In the genomic region with DNA sequence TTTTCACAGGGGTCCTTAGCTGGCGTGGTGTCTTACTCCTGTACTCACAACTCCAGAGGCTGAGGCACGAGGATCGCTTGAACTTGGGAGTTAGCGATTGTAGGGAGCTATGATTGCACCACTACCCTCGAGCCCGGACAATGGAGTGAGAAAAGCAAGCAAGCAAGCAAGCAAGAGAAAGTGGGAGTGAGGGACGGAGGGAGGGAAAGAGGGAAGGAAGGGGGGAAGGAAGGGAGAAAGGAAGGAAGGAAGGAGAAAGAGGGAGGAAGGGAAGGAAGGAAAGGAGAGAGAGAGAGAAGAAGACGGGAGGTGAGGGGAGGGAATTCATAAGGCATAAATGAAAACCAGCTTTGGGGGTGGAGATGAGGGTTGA, we compare ENCODE assay signal across 1 cellular context.
TF ChIP-seq lines count a peak whose summit lies in the region.

No MANE protein-coding gene starts in this region.

TF ChIP-seq in K562, 482 proteins besides CTCF, POLR2A, EP300 and RAD21 (continued from another document and continues in another):
- TF ChIP-seq, protein P1, sequence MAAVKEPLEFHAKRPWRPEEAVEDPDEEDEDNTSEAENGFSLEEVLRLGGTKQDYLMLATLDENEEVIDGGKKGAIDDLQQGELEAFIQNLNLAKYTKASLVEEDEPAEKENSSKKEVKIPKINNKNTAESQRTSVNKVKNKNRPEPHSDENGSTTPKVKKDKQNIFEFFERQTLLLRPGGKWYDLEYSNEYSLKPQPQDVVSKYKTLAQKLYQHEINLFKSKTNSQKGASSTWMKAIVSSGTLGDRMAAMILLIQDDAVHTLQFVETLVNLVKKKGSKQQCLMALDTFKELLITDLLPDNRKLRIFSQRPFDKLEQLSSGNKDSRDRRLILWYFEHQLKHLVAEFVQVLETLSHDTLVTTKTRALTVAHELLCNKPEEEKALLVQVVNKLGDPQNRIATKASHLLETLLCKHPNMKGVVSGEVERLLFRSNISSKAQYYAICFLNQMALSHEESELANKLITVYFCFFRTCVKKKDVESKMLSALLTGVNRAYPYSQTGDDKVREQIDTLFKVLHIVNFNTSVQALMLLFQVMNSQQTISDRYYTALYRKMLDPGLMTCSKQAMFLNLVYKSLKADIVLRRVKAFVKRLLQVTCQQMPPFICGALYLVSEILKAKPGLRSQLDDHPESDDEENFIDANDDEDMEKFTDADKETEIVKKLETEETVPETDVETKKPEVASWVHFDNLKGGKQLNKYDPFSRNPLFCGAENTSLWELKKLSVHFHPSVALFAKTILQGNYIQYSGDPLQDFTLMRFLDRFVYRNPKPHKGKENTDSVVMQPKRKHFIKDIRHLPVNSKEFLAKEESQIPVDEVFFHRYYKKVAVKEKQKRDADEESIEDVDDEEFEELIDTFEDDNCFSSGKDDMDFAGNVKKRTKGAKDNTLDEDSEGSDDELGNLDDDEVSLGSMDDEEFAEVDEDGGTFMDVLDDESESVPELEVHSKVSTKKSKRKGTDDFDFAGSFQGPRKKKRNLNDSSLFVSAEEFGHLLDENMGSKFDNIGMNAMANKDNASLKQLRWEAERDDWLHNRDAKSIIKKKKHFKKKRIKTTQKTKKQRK (IDR thresholded peaks at IDR 0.05; ENCODE audit: borderline replicate concordance, low read depth, low read length) = no peak
- TF ChIP-seq HDAC1 (IDR thresholded peaks at IDR 0.05) = peak in 1 of 2 experiments; percentile 96; a peak in 2 of 4 replicates
- peak; percentile 96 for TF ChIP-seq EHMT2 (IDR thresholded peaks at IDR 0.05)
- TF ChIP-seq KDM4B (IDR thresholded peaks at IDR 0.05; ENCODE audit: borderline replicate concordance in 2 of 2, low read depth in 1 of 2) = no peak
- TF ChIP-seq ZNF133 (CRISPR knock-in tag; IDR thresholded peaks at IDR 0.05) = no peak
- peak; percentile 82; the same call in 1 of the 2 replicates for TF ChIP-seq ZC3H8 (IDR thresholded peaks at IDR 0.05)
- TF ChIP-seq CEBPB (tag; IDR thresholded peaks at IDR 0.05) = peak; percentile 89
- no peak for TF ChIP-seq MED1 (CRISPR knock-in tag; IDR thresholded peaks at IDR 0.05; ENCODE audit: borderline replicate concordance)
- TF ChIP-seq ZBTB5 (IDR thresholded peaks at IDR 0.05) = peak; percentile 76
- peak; percentile 31 for TF ChIP-seq RBBP5 (IDR thresholded peaks at IDR 0.05; ENCODE audit: borderline replicate concordance, insufficient read depth, low read length, poor library complexity, severe bottlenecking)
- peak in 1 of 2 experiments; percentile 43; a peak in 2 of 4 replicates for TF ChIP-seq TRIM24 (IDR thresholded peaks at IDR 0.05)
- TF ChIP-seq TAL1 (IDR thresholded peaks at IDR 0.05) = 0 out of 2 replicates have a peak, but pooled peaks have one; percentile 15
- TF ChIP-seq EZH2 (IDR thresholded peaks at IDR 0.05; ENCODE audit: borderline replicate concordance, low read depth, low read length) = no peak
- no peak for TF ChIP-seq HMGXB4 (CRISPR knock-in tag; IDR thresholded peaks at IDR 0.05)
- TF ChIP-seq ZNF143 (CRISPR knock-in tag; IDR thresholded peaks at IDR 0.05) = no peak
- TF ChIP-seq ARHGAP35 (IDR thresholded peaks at IDR 0.05; ENCODE audit: partially characterized antibody) = peak; percentile 69
- 0 out of 2 replicates have a peak, but pooled peaks have one; percentile 27 for TF ChIP-seq EP400 (IDR thresholded peaks at IDR 0.05)
- TF ChIP-seq CCNT2 (IDR thresholded peaks at IDR 0.05; ENCODE audit: borderline replicate concordance, extremely low read depth, insufficient read length, low read depth, low read length) = no peak
- TF ChIP-seq POLR2B (IDR thresholded peaks at IDR 0.05; ENCODE audit: low read depth, partially characterized antibody) = peak; percentile 31
- no peak for TF ChIP-seq ATF1 (CRISPR knock-in tag; IDR thresholded peaks at IDR 0.05)
- TF ChIP-seq ATF1 (tag; IDR thresholded peaks at IDR 0.05) = no peak
- no peak for TF ChIP-seq HCFC1 (IDR thresholded peaks at IDR 0.05; ENCODE audit: low read depth, low read length)
- TF ChIP-seq HDGF (IDR thresholded peaks at IDR 0.05) = peak; percentile 93
- peak; percentile 71 for TF ChIP-seq PHB2 (IDR thresholded peaks at IDR 0.05; ENCODE audit: low read depth)
- TF ChIP-seq JUNB (CRISPR knock-in tag; conservative IDR thresholded peaks at IDR 0.05) = no peak
- TF ChIP-seq SMARCB1 (IDR thresholded peaks at IDR 0.05; ENCODE audit: insufficient read length, low read depth) = no peak
- no peak for TF ChIP-seq NR3C1 (CRISPR knock-in tag; IDR thresholded peaks at IDR 0.05)
- TF ChIP-seq ASH1L (IDR thresholded peaks at IDR 0.05; ENCODE audit: borderline replicate concordance, low read depth, partially characterized antibody) = peak; percentile 69
- TF ChIP-seq CHD4 (IDR thresholded peaks at IDR 0.05; ENCODE audit: insufficient read depth, insufficient replicate concordance, low read depth, low read length, poor library complexity, severe bottlenecking) = no peak
- no peak for TF ChIP-seq POLR2G (IDR thresholded peaks at IDR 0.05; ENCODE audit: low read depth, low read length)
- TF ChIP-seq ZNF551 (CRISPR knock-in tag; IDR thresholded peaks at IDR 0.05) = 0 out of 2 replicates have a peak, but pooled peaks have one; percentile 21
- TF ChIP-seq ZNF24 (IDR thresholded peaks at IDR 0.05) = no peak
- TF ChIP-seq, protein P2, sequence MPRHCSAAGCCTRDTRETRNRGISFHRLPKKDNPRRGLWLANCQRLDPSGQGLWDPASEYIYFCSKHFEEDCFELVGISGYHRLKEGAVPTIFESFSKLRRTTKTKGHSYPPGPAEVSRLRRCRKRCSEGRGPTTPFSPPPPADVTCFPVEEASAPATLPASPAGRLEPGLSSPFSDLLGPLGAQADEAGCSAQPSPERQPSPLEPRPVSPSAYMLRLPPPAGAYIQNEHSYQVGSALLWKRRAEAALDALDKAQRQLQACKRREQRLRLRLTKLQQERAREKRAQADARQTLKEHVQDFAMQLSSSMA (CRISPR knock-in tag; IDR thresholded peaks at IDR 0.05) = no peak
- TF ChIP-seq TFE3 (CRISPR knock-in tag; IDR thresholded peaks at IDR 0.05) = no peak
- TF ChIP-seq NR4A1 (CRISPR knock-in tag; IDR thresholded peaks at IDR 0.05) = no peak
- no peak for TF ChIP-seq NR4A1 (tag; IDR thresholded peaks at IDR 0.05)
- no peak for TF ChIP-seq CREM (IDR thresholded peaks at IDR 0.05; ENCODE audit: low read depth)
- peak; percentile 76 for TF ChIP-seq SMARCA4 (IDR thresholded peaks at IDR 0.05)
- TF ChIP-seq, protein P3, sequence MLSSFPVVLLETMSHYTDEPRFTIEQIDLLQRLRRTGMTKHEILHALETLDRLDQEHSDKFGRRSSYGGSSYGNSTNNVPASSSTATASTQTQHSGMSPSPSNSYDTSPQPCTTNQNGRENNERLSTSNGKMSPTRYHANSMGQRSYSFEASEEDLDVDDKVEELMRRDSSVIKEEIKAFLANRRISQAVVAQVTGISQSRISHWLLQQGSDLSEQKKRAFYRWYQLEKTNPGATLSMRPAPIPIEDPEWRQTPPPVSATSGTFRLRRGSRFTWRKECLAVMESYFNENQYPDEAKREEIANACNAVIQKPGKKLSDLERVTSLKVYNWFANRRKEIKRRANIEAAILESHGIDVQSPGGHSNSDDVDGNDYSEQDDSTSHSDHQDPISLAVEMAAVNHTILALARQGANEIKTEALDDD (IDR thresholded peaks at IDR 0.05) = no peak
- no peak for TF ChIP-seq KLF13 (tag; IDR thresholded peaks at IDR 0.05; ENCODE audit: borderline replicate concordance, low read depth)
- TF ChIP-seq NBN (IDR thresholded peaks at IDR 0.05; ENCODE audit: low read depth) = peak; percentile 96
- TF ChIP-seq HOMEZ (CRISPR knock-in tag; IDR thresholded peaks at IDR 0.05) = no peak
- TF ChIP-seq TAF15 (IDR thresholded peaks at IDR 0.05; ENCODE audit: low read depth, low read length) = no peak
- no peak for TF ChIP-seq KDM2B (CRISPR knock-in tag; IDR thresholded peaks at IDR 0.05)
- TF ChIP-seq ZBTB12 (CRISPR knock-in tag; IDR thresholded peaks at IDR 0.05) = no peak
- TF ChIP-seq NCOA2 (IDR thresholded peaks at IDR 0.05; ENCODE audit: partially characterized antibody in 2 of 2) = no peak
- TF ChIP-seq RBM22 (IDR thresholded peaks at IDR 0.05; ENCODE audit: low read depth, low read length, poor library complexity, severe bottlenecking) = no peak
- TF ChIP-seq, protein P4, sequence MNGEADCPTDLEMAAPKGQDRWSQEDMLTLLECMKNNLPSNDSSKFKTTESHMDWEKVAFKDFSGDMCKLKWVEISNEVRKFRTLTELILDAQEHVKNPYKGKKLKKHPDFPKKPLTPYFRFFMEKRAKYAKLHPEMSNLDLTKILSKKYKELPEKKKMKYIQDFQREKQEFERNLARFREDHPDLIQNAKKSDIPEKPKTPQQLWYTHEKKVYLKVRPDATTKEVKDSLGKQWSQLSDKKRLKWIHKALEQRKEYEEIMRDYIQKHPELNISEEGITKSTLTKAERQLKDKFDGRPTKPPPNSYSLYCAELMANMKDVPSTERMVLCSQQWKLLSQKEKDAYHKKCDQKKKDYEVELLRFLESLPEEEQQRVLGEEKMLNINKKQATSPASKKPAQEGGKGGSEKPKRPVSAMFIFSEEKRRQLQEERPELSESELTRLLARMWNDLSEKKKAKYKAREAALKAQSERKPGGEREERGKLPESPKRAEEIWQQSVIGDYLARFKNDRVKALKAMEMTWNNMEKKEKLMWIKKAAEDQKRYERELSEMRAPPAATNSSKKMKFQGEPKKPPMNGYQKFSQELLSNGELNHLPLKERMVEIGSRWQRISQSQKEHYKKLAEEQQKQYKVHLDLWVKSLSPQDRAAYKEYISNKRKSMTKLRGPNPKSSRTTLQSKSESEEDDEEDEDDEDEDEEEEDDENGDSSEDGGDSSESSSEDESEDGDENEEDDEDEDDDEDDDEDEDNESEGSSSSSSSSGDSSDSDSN (IDR thresholded peaks at IDR 0.05; ENCODE audit: borderline replicate concordance in 1 of 2, low read depth in 2 of 2, low read length in 2 of 2) = 0 out of 4 replicates have a peak, but pooled peaks of 1 of the 2 experiments have one; percentile 33
- peak; percentile 89 for TF ChIP-seq BCOR (IDR thresholded peaks at IDR 0.05)
